8 cellular contexts compared by ENCODE assay signal in genomic region chr20:46458891-46459750, GRCh38. TPM values are rescaled to one million over a fixed set of nuclear protein-coding genes. Genes with fewer than 3 reads are reported as not detected.
A peak's percentile ranks its signal among the peaks of the same experiment; 100 is the strongest.
DNase-seq lines count a peak whose midpoint lies in the region; ATAC-seq, FAIRE-seq and TF ChIP-seq lines count a peak whose summit lies in the region.

No MANE protein-coding gene starts in this region.

- DNase-seq in HTR-8/SVneo (ENCODE audit: insufficient read length, low spot score), result no peak
- peak in 44 of 58 donors; percentile 1 to 75 (median 18) for DNase-seq in anterior cingulate cortex (lab: John Stamatoyannopoulos, UW)
- peak; percentile 89 for DNase-seq in islet precursor cell
- peak; percentile 7 for DNase-seq in stimulated activated CD4-positive, alpha-beta T cell treated with anti-CD3 and anti-CD28 coated beads, Interleukin-4, amount 100 ng/mL, for 24 hours
- DNase-seq in GM12892 (ENCODE audit: insufficient read length), result no peak
- DNase-seq in activated naive CD4-positive, alpha-beta T cell treated with Interleukin-2 at 50 U/mL for 16 hours, result no peak
- no peak for DNase-seq in NCI-H2081 treated with DMSO at 0.1 percent for 48 hours (lab: John Stamatoyannopoulos, UW)

- no peak for TF ChIP-seq POLR2A in GM12892 (IDR thresholded peaks at IDR 0.05; ENCODE audit: low read depth, low read length)

- ATAC-seq in GM19328 (IDR thresholded peaks at IDR 0.05; ENCODE audit: unreplicated experiment), result no peak

- FAIRE-seq in HTR-8/SVneo (lab: Jason Lieb, UNC), result peak; percentile 80
- FAIRE-seq in GM12892 (lab: Jason Lieb, UNC), result no peak

RNA-seq across cellular contexts. Expression of gene ELMO2, which starts 52.7 kb away (rescaled TPM):
- 18.1 TPM for polyA plus RNA-seq in GM12892 (2012; ENCODE audit: missing spikeins)

RNA-seq across cellular contexts. Expression of gene ZNF334, which starts 54.2 kb away (rescaled TPM):
- polyA plus RNA-seq in GM12892 (2012; ENCODE audit: missing spikeins), result 1.5 TPM

Comparison
In these comparisons a context has a peak if more than half of its experiments do, and no peak if none do; other contexts are left out.
1. DNase-seq: peak in anterior cingulate cortex (44 of 58), islet precursor cell (single experiment) and stimulated activated CD4-positive, alpha-beta T cell treated with anti-CD3 and anti-CD28 coated beads, Interleukin-4, amount 100 ng/mL, for 24 hours (single experiment); none in HTR-8/SVneo (single experiment), GM12892 (single experiment), activated naive CD4-positive, alpha-beta T cell treated with Interleukin-2 at 50 U/mL for 16 hours (single experiment) and NCI-H2081 treated with DMSO at 0.1 percent for 48 hours (single experiment).